In the genomic region with DNA sequence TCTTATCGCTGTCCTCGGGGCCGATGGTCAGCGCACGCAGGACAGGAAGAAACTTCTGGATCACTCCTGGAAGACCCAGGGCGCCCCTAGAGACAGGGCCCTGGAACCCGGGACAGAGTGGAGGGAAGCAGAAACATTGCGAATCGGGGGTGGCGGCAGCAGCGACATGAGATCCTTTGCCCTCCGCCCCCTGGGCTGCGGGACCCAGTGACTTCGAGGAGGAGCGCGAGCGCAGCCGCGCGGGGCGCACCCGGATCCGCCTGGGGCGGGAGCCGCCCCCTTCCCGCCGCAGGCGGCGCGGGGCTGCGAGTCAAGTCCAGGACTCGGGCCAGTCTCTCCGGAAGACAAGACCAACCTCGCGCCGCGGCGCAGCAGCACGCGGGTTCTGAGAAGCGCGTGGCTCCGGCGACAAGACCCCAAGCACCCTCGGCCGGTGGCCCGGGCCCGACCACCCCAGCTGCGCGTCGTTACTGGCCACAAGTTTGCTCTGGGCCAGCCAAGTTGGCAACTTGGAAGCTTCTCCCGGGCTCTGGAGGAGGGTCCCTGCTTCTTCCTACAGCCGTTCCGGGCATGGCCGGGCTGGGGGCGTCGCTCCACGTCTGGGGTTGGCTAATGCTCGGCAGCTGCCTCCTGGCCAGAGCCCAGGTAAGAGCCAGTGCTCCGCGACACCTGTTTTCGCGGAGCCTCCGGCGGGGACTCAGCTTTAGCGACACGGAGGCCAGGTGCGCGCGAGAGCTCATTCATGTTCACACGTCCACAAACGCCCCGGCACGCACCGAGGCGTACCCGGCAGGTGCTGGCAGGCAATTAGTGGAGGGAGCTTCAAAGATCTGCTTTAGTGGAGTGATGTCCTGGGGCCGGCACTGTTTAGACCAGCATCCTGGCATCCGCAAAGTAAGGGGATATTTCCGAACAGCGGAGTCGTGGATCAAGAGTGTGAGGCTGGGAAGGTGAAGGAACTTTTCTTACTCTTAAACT, we compare ENCODE assay signal across 10 cellular contexts. TPM values are rescaled to one million over a fixed set of nuclear protein-coding genes. Genes with fewer than 3 reads are reported as not detected.
DNase-seq lines count a peak whose midpoint lies in the region; ATAC-seq, FAIRE-seq and TF ChIP-seq lines count a peak whose summit lies in the region.
"Had no signal": no experiment of that assay in that cellular context is flagged by ENCODE, and none has a peak within 500 bp of the region (broad histone marks: within the 10 kb centered on the region; RNA-seq: fewer than 3 reads in every experiment).

A gene with protein sequence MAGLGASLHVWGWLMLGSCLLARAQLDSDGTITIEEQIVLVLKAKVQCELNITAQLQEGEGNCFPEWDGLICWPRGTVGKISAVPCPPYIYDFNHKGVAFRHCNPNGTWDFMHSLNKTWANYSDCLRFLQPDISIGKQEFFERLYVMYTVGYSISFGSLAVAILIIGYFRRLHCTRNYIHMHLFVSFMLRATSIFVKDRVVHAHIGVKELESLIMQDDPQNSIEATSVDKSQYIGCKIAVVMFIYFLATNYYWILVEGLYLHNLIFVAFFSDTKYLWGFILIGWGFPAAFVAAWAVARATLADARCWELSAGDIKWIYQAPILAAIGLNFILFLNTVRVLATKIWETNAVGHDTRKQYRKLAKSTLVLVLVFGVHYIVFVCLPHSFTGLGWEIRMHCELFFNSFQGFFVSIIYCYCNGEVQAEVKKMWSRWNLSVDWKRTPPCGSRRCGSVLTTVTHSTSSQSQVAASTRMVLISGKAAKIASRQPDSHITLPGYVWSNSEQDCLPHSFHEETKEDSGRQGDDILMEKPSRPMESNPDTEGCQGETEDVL (plus strand): TSS at position 319 of the 978 bp plus-strand sequence. CDS start 252 bp downstream, at position 571.

- no peak for TF ChIP-seq POLR2A in gastrocnemius medialis (IDR thresholded peaks at IDR 0.05)

- H3K27ac ChIP-seq in Panc1 (ENCODE audit: low read length), result no peak within 1 kb of the TSS
- H3K27ac ChIP-seq in cardiac muscle cell, result no peak within 1 kb of the TSS
- no peak within 1 kb of the TSS for H3K27ac ChIP-seq in gastrocnemius medialis
- H3K27ac ChIP-seq: uterus had no signal

- DNase-seq in HEK293T (ENCODE audit: extremely low spot score), result peak; percentile 18
- no peak for DNase-seq in Panc1 (ENCODE audit: low read depth, low spot score)
- peak; percentile 3 to 66 for DNase-seq in cardiac muscle cell (ENCODE audit: low read depth in 1 of 2, low spot score in 1 of 2)
- no peak for DNase-seq in gastrocnemius medialis
- DNase-seq in SKM-1 treated with dmso at 0.1 percent for 144 hours (lab: John Stamatoyannopoulos, UW; ENCODE audit: unreplicated experiment), result no peak
- no peak for DNase-seq in stimulated activated CD4-positive, alpha-beta T cell treated with anti-CD3 and anti-CD28 coated beads, Interleukin-1b, Interleukin-23, amount 100 ng/mL, for 48 hours
- DNase-seq in RCC 7860 (ENCODE audit: low spot score), result no peak
- DNase-seq: T-helper 9 cell, uterus had no signal

- peaks cover 52% of the 10 kb centered on the region for H3K27me3 ChIP-seq in Panc1 (ENCODE audit: control insufficient read depth, insufficient read depth, low read length)
- H3K27me3 ChIP-seq in cardiac muscle cell, result peaks cover 71% of the 10 kb centered on the region
- peaks cover 20 to 38% (median 21%) of the 10 kb centered on the region in 3 donors for H3K27me3 ChIP-seq in gastrocnemius medialis
- H3K27me3 ChIP-seq: uterus had no signal

- POLR2A ChIA-PET in HEK293T (lab: Yijun Ruan, JAX), result no interaction called here
- POLR2A ChIA-PET in Panc1 (lab: Charles Lee), result no interaction called here

- no TSS peak for BruUV-seq in Panc1 (replicated peaks; lab: Mats Ljungman, UMichigan)

- H3K4me3 ChIP-seq in Panc1 (ENCODE audit: low read depth in 2 of 2, low read length in 2 of 2), result peak within 1 kb of the TSS; percentile 26 to 34
- peak within 1 kb of the TSS; percentile 34 for H3K4me3 ChIP-seq in cardiac muscle cell
- peak within 1 kb of the TSS in 3 of 4 donors; percentile 8 to 49 (median 13) for H3K4me3 ChIP-seq in gastrocnemius medialis
- H3K4me3 ChIP-seq: uterus had no signal

- no peaks in the 10 kb centered on the region for H3K36me3 ChIP-seq in Panc1 (ENCODE audit: control insufficient read depth, insufficient read depth, low read length)
- no peaks in the 10 kb centered on the region for H3K36me3 ChIP-seq in cardiac muscle cell
- no peaks in the 10 kb centered on the region for H3K36me3 ChIP-seq in gastrocnemius medialis
- H3K36me3 ChIP-seq: uterus had no signal

- intact Hi-C loops in Panc1 (cut with micrococcal nuclease; ENCODE audit: unreplicated experiment), result loop anchor here (2.0 to 10.0 kb wide), 3 partner anchors 801 to 1158 kb away; no protein-coding TSS in a partner anchor
- intact Hi-C loops in gastrocnemius medialis (cut with DNase I; ENCODE audit: low total_unique reads), result no loop called here

- FAIRE-seq in RCC 7860 (lab: Jason Lieb, UNC), result no peak

- 0 out of 2 replicates have a peak, but pooled peaks have one; percentile 9 for TF ChIP-seq CTCF in Panc1 (IDR thresholded peaks at IDR 0.05)
- no peak for TF ChIP-seq CTCF in cardiac muscle cell (IDR thresholded peaks at IDR 0.05; ENCODE audit: low read depth, low read length)
- no peak for TF ChIP-seq CTCF in gastrocnemius medialis (IDR thresholded peaks at IDR 0.05 in 4 of 5, conservative IDR thresholded peaks at IDR 0.05 in 1 of 5)

- H3K4me1 ChIP-seq in Panc1 (ENCODE audit: control insufficient read depth, insufficient read depth, low read length), result no peaks in the 10 kb centered on the region
- H3K4me1 ChIP-seq in cardiac muscle cell (ENCODE audit: low read depth), result no peaks in the 10 kb centered on the region
- no peaks in the 10 kb centered on the region for H3K4me1 ChIP-seq in gastrocnemius medialis
- H3K4me1 ChIP-seq: uterus had no signal

- CTCF ChIA-PET in HEK293T (lab: Yijun Ruan, JAX), result interaction anchor here (0.6 to 1.5 kb wide), 9 partner anchors 12 to 1491 kb away, joined by 3 to 7 read pairs (median 4); no protein-coding TSS in a partner anchor
- CTCF ChIA-PET in Panc1 (lab: Charles Lee), result interaction anchor here (0.6 to 1.3 kb wide), 6 partner anchors 11 to 1017 kb away, joined by 3 to 7 read pairs (median 4); partner anchors contain the start of gene MAP2

- in situ Hi-C loops in Panc1 (cut with HindIII; ENCODE audit: low pct_unique_long_range_greater_than_20kb, low sequenced_read_pairs), result no loop called here
- in situ Hi-C loops in gastrocnemius medialis (cut with MboI; ENCODE audit: low sequenced_read_pairs in 4 of 4), result no loop called here

- H3K9me3 ChIP-seq in Panc1 (ENCODE audit: control insufficient read depth, insufficient read depth, low read depth, low read length) (no peaks in the 10 kb centered on the region), cardiac muscle cell (ENCODE audit: low read depth) (no peaks in the 10 kb centered on the region), gastrocnemius medialis (no peaks in the 10 kb centered on the region)
- H3K9me3 ChIP-seq: uterus had no signal

- ATAC-seq in Panc1 (peak; percentile 68), gastrocnemius medialis (no peak), HG02938 (IDR thresholded peaks at IDR 0.05; ENCODE audit: unreplicated experiment) (no peak)

TF ChIP-seq in HEK293T, 16 proteins besides CTCF, POLR2A, EP300 and RAD21:
- TF ChIP-seq CTBP1 (IDR thresholded peaks at IDR 0.05; ENCODE audit: borderline replicate concordance) (no peak), FOXK2 (IDR thresholded peaks at IDR 0.05) (no peak), ELF4 (IDR thresholded peaks at IDR 0.05) (no peak), NFRKB (IDR thresholded peaks at IDR 0.05) (no peak), SUZ12 (IDR thresholded peaks at IDR 0.05) (no peak), TARDBP (IDR thresholded peaks at IDR 0.05) (no peak), ZNF384 (IDR thresholded peaks at IDR 0.05) (no peak), BHLHE40 (IDR thresholded peaks at IDR 0.05; ENCODE audit: borderline replicate concordance) (no peak), FOXA1 (IDR thresholded peaks at IDR 0.05) (no peak)

RNA-seq across cellular contexts. Expression of the gene that starts here (rescaled TPM):
- total RNA-seq in Panc1 (2021; ENCODE audit: unreplicated experiment) (0.10 TPM), cardiac muscle cell (0.09 TPM in 1 of 2 replicates, not detected in the other), gastrocnemius medialis (not detected)
- not detected for polyA plus RNA-seq in Panc1 (2012; ENCODE audit: insufficient read length)
- polyA plus RNA-seq in cardiac muscle cell, result not detected in 2 replicates

Comparison
In these comparisons a context has a peak if more than half of its experiments do, and no peak if none do; other contexts are left out.
1. Peak in ATAC-seq and H3K4me3 ChIP-seq in Panc1; RNA of the gene not detected or under 1 TPM.
2. Peak in DNase-seq and H3K4me3 ChIP-seq in cardiac muscle cell; RNA of the gene not detected or under 1 TPM.